In genomic region chr2:74188018-74188601, GRCh38 we compare ENCODE assay signal across 10 cellular contexts. TPM values are rescaled to one million over a fixed set of nuclear protein-coding genes. Genes with fewer than 3 reads are reported as not detected.
DNase-seq lines count a peak whose midpoint lies in the region; TF ChIP-seq lines count a peak whose summit lies in the region.
"Had no signal": no experiment of that assay in that cellular context is flagged by ENCODE, and none has a peak within 500 bp of the region (broad histone marks: within the 10 kb centered on the region; RNA-seq: fewer than 3 reads in every experiment).

No MANE protein-coding gene starts in this region.

- H2BK12ac ChIP-seq in H9 (ENCODE audit: insufficient read length, low read depth, low read length) (peak overlapping the region; percentile 75), trophoblast cell (ENCODE audit: low read length) (no peak overlapping the region)

- H3K9ac ChIP-seq in H9 (ENCODE audit: extremely low read depth, insufficient read length, low read length) (no peak overlapping the region), trophoblast cell (ENCODE audit: low read length) (no peak overlapping the region)

- no peak overlapping the region for H2AK5ac ChIP-seq in H9 (ENCODE audit: insufficient read length, low read length)
- H2AK5ac ChIP-seq in trophoblast cell (ENCODE audit: low read length) = no peak overlapping the region

- no peaks in the 10 kb centered on the region for H3K23me2 ChIP-seq in H9 (ENCODE audit: insufficient read length, low read depth, low read length, poor library complexity, severe bottlenecking)

- H3K23ac ChIP-seq in H9 (ENCODE audit: insufficient read length, low read depth, low read length) (no peak overlapping the region), trophoblast cell (ENCODE audit: low read length) (no peak overlapping the region)

- no peak overlapping the region for H2BK5ac ChIP-seq in H9 (ENCODE audit: insufficient read length, low read length)
- H2BK5ac ChIP-seq in trophoblast cell (ENCODE audit: low read depth, low read length, poor library complexity) = no peak overlapping the region

- H3K18ac ChIP-seq in H9 (ENCODE audit: insufficient read length, low read depth, low read length) (peak overlapping the region; percentile 78), trophoblast cell (ENCODE audit: low read length) (peak overlapping the region; percentile 21)

- H4K91ac ChIP-seq in H9 (ENCODE audit: insufficient read length, low read depth, low read length) (no peak overlapping the region), trophoblast cell (ENCODE audit: low read depth, low read length) (peak overlapping the region; percentile 36)

- no peak overlapping the region for H3K14ac ChIP-seq in H9 (ENCODE audit: insufficient read depth, low read length)
- H3K14ac ChIP-seq in trophoblast cell (ENCODE audit: low read length) = peak overlapping the region; percentile 49

- H2BK20ac ChIP-seq in H9 (ENCODE audit: low read depth, low read length, poor library complexity, severe bottlenecking) = no peak overlapping the region

- H2AFZ ChIP-seq in H9 (ENCODE audit: low read length) (peak overlapping the region; percentile 4), trophoblast cell (ENCODE audit: insufficient read depth, low read length, poor library complexity) (no peak overlapping the region)

- TF ChIP-seq POLR2A in tibial nerve (IDR thresholded peaks at IDR 0.05) = no peak

- no peaks in the 10 kb centered on the region for H3K27me3 ChIP-seq in H9 (ENCODE audit: insufficient read depth, low read length)
- H3K27me3 ChIP-seq in esophagus (ENCODE audit: control insufficient read depth in 1 of 2, insufficient read depth in 2 of 2, low read length in 2 of 2) = no peaks in the 10 kb centered on the region
- no peaks in the 10 kb centered on the region for H3K27me3 ChIP-seq in trophoblast cell (ENCODE audit: insufficient read depth, low read length)
- H3K27me3 ChIP-seq in tibial nerve = no peaks in the 10 kb centered on the region

- no peaks in the 10 kb centered on the region for H3K27me3 Mint-ChIP-seq in H9 (ENCODE audit: low read depth)

- H3K36me3 ChIP-seq in esophagus (ENCODE audit: control insufficient read depth in 2 of 2, insufficient read depth in 2 of 2, low read length in 1 of 2) (no peaks in the 10 kb centered on the region), trophoblast cell (ENCODE audit: control insufficient read depth in 1 of 2, insufficient read depth in 2 of 2, low read length in 2 of 2) (no peaks in the 10 kb centered on the region), tibial nerve (no peaks in the 10 kb centered on the region)

- H3K79me2 ChIP-seq in H9 (ENCODE audit: insufficient read depth, low read length) (no peaks in the 10 kb centered on the region), trophoblast cell (ENCODE audit: control insufficient read depth, insufficient read depth, low read length, poor library complexity) (no peaks in the 10 kb centered on the region)

- H3K4ac ChIP-seq in H9 (ENCODE audit: low read depth, low read length) (no peak overlapping the region; the same call in 1 of the 2 replicates), trophoblast cell (ENCODE audit: low read depth, low read length) (no peak overlapping the region)

- peaks cover 10% of the 10 kb centered on the region; the same call in 1 of the 2 replicates for H3K4me1 ChIP-seq in H9 (ENCODE audit: insufficient read depth, low read length)
- H3K4me1 ChIP-seq in esophagus (ENCODE audit: control insufficient read depth in 2 of 2, insufficient read depth in 2 of 2, low read length in 1 of 2) = peaks cover 0 to 3% of the 10 kb centered on the region in 2 donors
- H3K4me1 ChIP-seq in trophoblast cell (ENCODE audit: control insufficient read depth in 1 of 2, insufficient read depth in 2 of 2, low read length in 2 of 2) = peaks cover 4 to 7% of the 10 kb centered on the region in 2 experiments
- no peaks in the 10 kb centered on the region for H3K4me1 ChIP-seq in tibial nerve

- peak overlapping the region; percentile 27 for H4K8ac ChIP-seq in H9 (replicated peaks; ENCODE audit: insufficient read length, low read depth, low read length)
- H4K8ac ChIP-seq in trophoblast cell (ENCODE audit: low read depth, low read length) = peak overlapping the region; percentile 50

- no peak overlapping the region; a peak in 1 of 5 replicates for H3K4me3 Mint-ChIP-seq in H9

- H3K27ac ChIP-seq in H9 (ENCODE audit: insufficient read length, low read depth, low read length) (peak overlapping the region; percentile 4), esophagus (ENCODE audit: low read depth in 2 of 2, low read length in 1 of 2) (peak overlapping the region; percentile 17 to 71), trophoblast cell (ENCODE audit: low read depth, low read length) (no peak overlapping the region), tibial nerve (no peak overlapping the region)
- H3K27ac ChIP-seq: coronary artery had no signal

- peak overlapping the region; percentile 57 for H4K12ac ChIP-seq in trophoblast cell (ENCODE audit: low read depth, low read length)

- WGBS in H9 (ENCODE audit: extremely low coverage, insufficient read length, low lambda C conversion rate) = no CpG with 5 or more reads among the region's 6 CpGs
- WGBS in esophagus, 2 donors = 45 to 72% methylated on average over 5 to 6 of the region's 6 CpGs
- WGBS in trophoblast cell (ENCODE audit: extremely low coverage, insufficient coverage, insufficient read length) = no CpG with 5 or more reads among the region's 6 CpGs
- 87 to 90% methylated on average over 6 of the region's 6 CpGs for WGBS in tibial nerve, 2 donors

- H4K5ac ChIP-seq in H9 (ENCODE audit: insufficient read length, low read depth, low read length) = no peak overlapping the region

- peak; percentile 74 for DNase-seq in H9
- peak; percentile 78 for DNase-seq in NCI-H510A treated with DMSO at 0.1 percent for 48 hours (lab: John Stamatoyannopoulos, UW)
- DNase-seq in trophoblast cell = peak; percentile 93
- DNase-seq in tibial nerve (ENCODE audit: low spot score in 2 of 2) = no peak
- no peak for DNase-seq in activated CD4-positive, CD25-positive, alpha-beta regulatory T cell treated with anti-CD3 and anti-CD28 coated beads, Interleukin-2, amount 50 U/mL, for 72 hours
- DNase-seq in OCI-M2 (lab: John Stamatoyannopoulos, UW; ENCODE audit: unreplicated experiment) = no peak
- DNase-seq: activated CD4-positive, alpha-beta T cell treated with anti-CD3 and anti-CD28 coated beads for 48 hours; NCI-H1417 had no signal

- no peaks in the 10 kb centered on the region for H3K9me3 Mint-ChIP-seq in H9

- TF ChIP-seq CTCF in H9 (conservative IDR thresholded peaks at IDR 0.05) = no peak
- TF ChIP-seq CTCF in tibial nerve (IDR thresholded peaks at IDR 0.05) = no peak

- no peaks in the 10 kb centered on the region for H3K36me3 Mint-ChIP-seq in H9 (ENCODE audit: insufficient read depth in 1 of 3, low read depth in 3 of 3)

- H3K4me1 Mint-ChIP-seq in H9 = peaks cover 29% of the 10 kb centered on the region in 2 experiments

- no peak overlapping the region for H3T11ph ChIP-seq in H9 (ENCODE audit: low read length)

- no peak overlapping the region for H3K4me3 ChIP-seq in esophagus (ENCODE audit: low read depth in 1 of 2, low read length in 2 of 2)
- H3K4me3 ChIP-seq in trophoblast cell (ENCODE audit: low read depth, low read length) = no peak overlapping the region
- no peak overlapping the region for H3K4me3 ChIP-seq in tibial nerve
- H3K4me3 ChIP-seq: coronary artery had no signal

- no peak overlapping the region for H2BK120ac ChIP-seq in H9 (ENCODE audit: low read depth, low read length, poor library complexity, severe bottlenecking)
- peak overlapping the region; percentile 8 for H2BK120ac ChIP-seq in trophoblast cell (ENCODE audit: insufficient read depth, low read length, poor library complexity)

- peak overlapping the region in 2 of 3 experiments; percentile 39 to 95; a peak in 5 of 7 replicates for H3K27ac Mint-ChIP-seq in H9

- no peaks in the 10 kb centered on the region for H4K20me1 ChIP-seq in H9 (ENCODE audit: control insufficient read depth, insufficient read depth, insufficient read length)

- H3K4me2 ChIP-seq in H9 (ENCODE audit: insufficient read depth, insufficient read length, low read length) (no peak overlapping the region), trophoblast cell (ENCODE audit: low read length) (no peak overlapping the region)

- no peak overlapping the region for H3K56ac ChIP-seq in H9 (ENCODE audit: insufficient read length, low read depth, low read length)

- H3K9me3 ChIP-seq in H9 (ENCODE audit: control insufficient read depth, low read depth, low read length) = no peaks in the 10 kb centered on the region
- no peaks in the 10 kb centered on the region for H3K9me3 ChIP-seq in esophagus (ENCODE audit: control insufficient read depth in 2 of 2, insufficient read depth in 1 of 2, low read depth in 1 of 2, low read length in 1 of 2)
- no peaks in the 10 kb centered on the region for H3K9me3 ChIP-seq in trophoblast cell (ENCODE audit: insufficient read depth, low read depth, low read length)
- no peaks in the 10 kb centered on the region for H3K9me3 ChIP-seq in tibial nerve

- TF ChIP-seq EP300 in tibial nerve (IDR thresholded peaks at IDR 0.05) = no peak

- H3K79me1 ChIP-seq in H9 (ENCODE audit: insufficient read depth, low read depth, low read length, poor library complexity, severe bottlenecking) = no peaks in the 10 kb centered on the region
- H3K79me1 ChIP-seq in trophoblast cell (ENCODE audit: low read length) = peaks cover 3% of the 10 kb centered on the region

- H2BK15ac ChIP-seq in H9 (ENCODE audit: low read depth, low read length) = no peak overlapping the region

RNA-seq across cellular contexts. Expression of gene MOB1A, which starts 9.4 kb away (rescaled TPM):
- total RNA-seq in H9 (2021) (95.1 and 98.6 TPM in 2 replicates), tibial nerve (10 to 100 TPM; 55.3 to 69.9 (median 60.2) TPM)
- polyA plus RNA-seq in esophagus = 10 to 100 TPM; 23.9 to 29.1 TPM
- polyA plus RNA-seq in trophoblast cell (2013) = 40.4 and 41.8 TPM in 2 replicates

RNA-seq across cellular contexts. Expression of gene MTHFD2, which starts 10.3 kb away (rescaled TPM):
- total RNA-seq in H9 (2021) (186 and 201 TPM in 2 replicates), tibial nerve (10 to 100 TPM; 13.2 to 57.7 (median 25.7) TPM)
- 10 to 100 TPM; 11.1 to 35.4 TPM for polyA plus RNA-seq in esophagus
- polyA plus RNA-seq in trophoblast cell (2013) = 94.1 and 99.7 TPM in 2 replicates

RNA-seq across cellular contexts. Expression of gene BOLA3, which starts 40.4 kb away (rescaled TPM):
- 45.0 and 51.9 TPM in 2 replicates for total RNA-seq in H9 (2021)
- 10 to 100 TPM; 40.3 to 49.3 TPM for polyA plus RNA-seq in esophagus
- 41.3 and 45.1 TPM in 2 replicates for polyA plus RNA-seq in trophoblast cell (2013)
- 10 to 100 TPM; 23.2 to 39.5 (median 25.8) TPM for total RNA-seq in tibial nerve

Comparison
In these comparisons a context has a peak if more than half of its experiments do, and no peak if none do; other contexts are left out.
1. DNase-seq: peak in H9 (single experiment), NCI-H510A treated with DMSO at 0.1 percent for 48 hours (single experiment) and trophoblast cell (2 of 2); none in tibial nerve (0 of 2), activated CD4-positive, CD25-positive, alpha-beta regulatory T cell treated with anti-CD3 and anti-CD28 coated beads, Interleukin-2, amount 50 U/mL, for 72 hours (single experiment) and OCI-M2 (single experiment).
2. H3K27ac ChIP-seq: peak in H9 (single experiment) and esophagus (2 of 2); none in trophoblast cell (single experiment) and tibial nerve (0 of 4).